Comparison of ENCODE assay signal across 8 cellular contexts in genomic region chr19:35757749-35758608, GRCh38. TPM values are rescaled to one million over a fixed set of nuclear protein-coding genes. Genes with fewer than 3 reads are reported as not detected.
DNase-seq lines count a peak whose midpoint lies in the region; ATAC-seq and TF ChIP-seq lines count a peak whose summit lies in the region.

Gene PROSER3 (plus strand): TSS chr19:35758176. CDS start chr19:35758216, 40 bp downstream.

- H3K36me3 Mint-ChIP-seq in activated naive CD4-positive, alpha-beta T cell treated with anti-CD3 and anti-CD28 coated beads, Interleukin-2, amount 50 U/mL, for 24 hours: peaks cover 4% of the 10 kb centered on the region

- TF ChIP-seq CTCF in GM06990 (IDR thresholded peaks at IDR 0.05; ENCODE audit: insufficient read depth, low read length, poor library complexity, severe bottlenecking): no peak

- peaks cover 7% of the 10 kb centered on the region for H3K27me3 Mint-ChIP-seq in activated naive CD4-positive, alpha-beta T cell treated with anti-CD3 and anti-CD28 coated beads, Interleukin-2, amount 50 U/mL, for 24 hours

- peaks cover 31% of the 10 kb centered on the region for H3K4me1 Mint-ChIP-seq in activated naive CD4-positive, alpha-beta T cell treated with anti-CD3 and anti-CD28 coated beads, Interleukin-2, amount 50 U/mL, for 24 hours

- H3K4me3 Mint-ChIP-seq in activated naive CD4-positive, alpha-beta T cell treated with anti-CD3 and anti-CD28 coated beads, Interleukin-2, amount 50 U/mL, for 24 hours: peak within 1 kb of the TSS; percentile 99

- peak within 1 kb of the TSS; percentile 99 for H3K27ac Mint-ChIP-seq in activated naive CD4-positive, alpha-beta T cell treated with anti-CD3 and anti-CD28 coated beads, Interleukin-2, amount 50 U/mL, for 24 hours

- H3K4me3 ChIP-seq in GM06990 (replicated peaks; ENCODE audit: low read depth, low read length): peak within 1 kb of the TSS; percentile 81

- peaks cover 19% of the 10 kb centered on the region for H3K36me3 ChIP-seq in GM06990 (ENCODE audit: control insufficient read depth, insufficient read depth, low read length)

- ATAC-seq in HG02588 (IDR thresholded peaks at IDR 0.05; ENCODE audit: unreplicated experiment) (peak; percentile 93), SK-N-SH treated with all-trans-retinoic acid at 6 μM for 48 hours (peak; percentile 96)

- no peaks in the 10 kb centered on the region for H3K9me3 Mint-ChIP-seq in activated naive CD4-positive, alpha-beta T cell treated with anti-CD3 and anti-CD28 coated beads, Interleukin-2, amount 50 U/mL, for 24 hours

- DNase-seq in GM06990 (ENCODE audit: extremely low read depth, insufficient read length) (peak; percentile 99), NCI-H1092 (lab: John Stamatoyannopoulos, UW) (peak; percentile 96), globus pallidus (ENCODE audit: low spot score) (peak; percentile 99), nucleus accumbens (lab: John Stamatoyannopoulos, UW) (peak; percentile 83 to 99 (median 98))

- H3K27ac ChIP-seq in temporal lobe (ENCODE audit: low read depth, low read length): peak within 1 kb of the TSS; percentile 90

- no peaks in the 10 kb centered on the region for H3K27me3 ChIP-seq in GM06990 (replicated peaks; ENCODE audit: control insufficient read depth, insufficient read depth, low read length)

TF ChIP-seq in SK-N-SH treated with all-trans-retinoic acid at 6 μM for 48 hours, 23 proteins besides CTCF, POLR2A, EP300 and RAD21:
- TF ChIP-seq PATZ1 (CRISPR knock-in tag; IDR thresholded peaks at IDR 0.05; ENCODE audit: borderline replicate concordance) (no peak), PPARA (CRISPR knock-in tag; IDR thresholded peaks at IDR 0.05; ENCODE audit: borderline replicate concordance) (no peak), TSHZ2 (CRISPR knock-in tag; IDR thresholded peaks at IDR 0.05) (0 out of 2 replicates have a peak, but pooled peaks have one; percentile 49)

RNA-seq across cellular contexts. Expression of gene PROSER3, which starts in this region (rescaled TPM):
- total RNA-seq in temporal lobe: 1.2 TPM

Comparison
In these comparisons a context has a peak if more than half of its experiments do, and no peak if none do; other contexts are left out.
1. Peak in every context shown above with its lines: DNase-seq, ATAC-seq, H3K4me3 ChIP-seq and H3K27ac ChIP-seq.